In the genomic region with DNA sequence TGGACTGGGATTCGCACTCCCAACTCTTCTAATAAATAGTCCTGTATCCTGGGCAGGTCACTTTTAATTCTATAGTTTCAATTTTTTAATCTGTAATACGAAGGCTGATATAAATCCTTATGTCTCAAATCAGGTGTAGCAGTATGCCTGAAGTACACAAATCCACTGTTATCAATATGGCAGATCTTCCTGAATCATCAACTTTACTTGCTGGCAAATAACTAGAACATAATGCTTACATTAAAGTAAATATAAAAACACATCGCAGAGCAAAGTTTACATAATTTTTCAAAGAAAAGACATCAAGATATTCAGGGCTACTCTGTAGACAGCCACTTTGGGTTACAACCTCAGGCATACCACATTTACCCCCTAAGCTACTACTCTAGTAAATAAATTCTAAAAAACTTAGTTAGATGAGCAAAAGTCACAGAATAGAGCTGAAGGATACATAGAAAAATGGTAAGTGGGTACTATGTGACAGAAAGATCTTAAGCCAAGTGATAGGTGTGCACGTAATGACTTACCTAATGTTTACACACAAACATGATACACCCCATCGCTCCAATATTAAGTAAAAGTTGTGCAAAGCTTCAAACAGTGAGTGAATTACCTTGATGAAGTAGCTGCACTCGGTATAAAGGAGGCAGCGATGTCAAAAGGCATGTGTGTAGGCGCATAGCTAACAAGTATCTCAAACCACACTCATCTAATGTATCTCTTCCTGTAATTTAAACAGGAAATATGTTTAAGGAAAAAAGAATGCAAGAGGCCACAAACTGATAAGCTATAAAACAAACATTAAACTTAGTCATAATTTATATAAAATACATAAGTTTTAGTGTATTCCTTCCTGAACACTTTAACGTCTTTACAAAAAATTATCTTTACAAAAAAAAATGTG, we compare ENCODE assay signal across 24 cellular contexts.
DNase-seq lines count a peak whose midpoint lies in the region; ATAC-seq and TF ChIP-seq lines count a peak whose summit lies in the region.
"Had no signal": no experiment of that assay in that cellular context is flagged by ENCODE, and none has a peak within 500 bp of the region (broad histone marks: within the 10 kb centered on the region; RNA-seq: fewer than 3 reads in every experiment).

No MANE protein-coding gene starts in this region.

- H3K4me3 Mint-ChIP-seq in stimulated activated memory B cell treated with anti-CD40 and anti-IgM and Interleukin-4, amounts not matched to agents 10 μg/mL and 1 μg/mL and 100 μg/mL, for 72 hours: no peak overlapping the region
- H3K4me3 Mint-ChIP-seq: activated B cell treated with CpG ODN at 0.5 μM for 24 hours; activated naive CD8-positive, alpha-beta T cell treated with anti-CD3 and anti-CD28 coated beads, Interleukin-2, amount 10 ng/mL, durations not matched to agents 7 days and 5 days; naive B cell had no signal

- no peak for TF ChIP-seq POLR2A in thyroid gland (IDR thresholded peaks at IDR 0.05)

- no peaks in the 10 kb centered on the region for H3K36me3 Mint-ChIP-seq in stimulated activated memory B cell treated with anti-CD40 and anti-IgM and Interleukin-4, amounts not matched to agents 10 μg/mL and 1 μg/mL and 100 μg/mL, for 72 hours
- H3K36me3 Mint-ChIP-seq: activated naive CD8-positive, alpha-beta T cell treated with anti-CD3 and anti-CD28 coated beads, Interleukin-2, amount 10 ng/mL, durations not matched to agents 7 days and 5 days; naive B cell had no signal

- H3K36me3 ChIP-seq in SK-N-SH (replicated peaks in 1 of 2; ENCODE audit: control insufficient read depth in 1 of 2, insufficient read depth in 2 of 2, low read length in 1 of 2) (peaks cover 4 to 15% of the 10 kb centered on the region in 2 experiments), skeletal muscle satellite cell (ENCODE audit: insufficient read depth, low read length) (no peaks in the 10 kb centered on the region), thyroid gland (no peaks in the 10 kb centered on the region)
- H3K36me3 ChIP-seq: pancreas had no signal

- H3K27me3 Mint-ChIP-seq in stimulated activated memory B cell treated with anti-CD40 and anti-IgM and Interleukin-4, amounts not matched to agents 10 μg/mL and 1 μg/mL and 100 μg/mL, for 72 hours: no peaks in the 10 kb centered on the region
- H3K27me3 Mint-ChIP-seq: activated B cell treated with CpG ODN at 0.5 μM for 24 hours; activated naive CD8-positive, alpha-beta T cell treated with anti-CD3 and anti-CD28 coated beads, Interleukin-2, amount 10 ng/mL, durations not matched to agents 7 days and 5 days; naive B cell had no signal

- intact Hi-C loops in thyroid gland (cut with DNase I): no loop called here

- H3K9me2 ChIP-seq in SK-N-SH: no peaks in the 10 kb centered on the region

- H3K4me3 ChIP-seq in HFF-Myc (replicated peaks; ENCODE audit: low read depth, low read length) (no peak overlapping the region), SK-N-SH (ENCODE audit: low read depth in 2 of 2, low read length in 1 of 2) (no peak overlapping the region), skeletal muscle satellite cell (ENCODE audit: low read length) (no peak overlapping the region), thyroid gland (replicated peaks in 1 of 3) (no peak overlapping the region)
- H3K4me3 ChIP-seq: esophagus squamous epithelium, heart right ventricle, lung, pancreas had no signal

- H3K9me3 Mint-ChIP-seq in stimulated activated memory B cell treated with anti-CD40 and anti-IgM and Interleukin-4, amounts not matched to agents 10 μg/mL and 1 μg/mL and 100 μg/mL, for 72 hours: no peaks in the 10 kb centered on the region
- H3K9me3 Mint-ChIP-seq: activated B cell treated with CpG ODN at 0.5 μM for 24 hours; activated naive CD8-positive, alpha-beta T cell treated with anti-CD3 and anti-CD28 coated beads, Interleukin-2, amount 10 ng/mL, durations not matched to agents 7 days and 5 days; naive B cell had no signal

- no peak overlapping the region for H2AFZ ChIP-seq in SK-N-SH (ENCODE audit: low read depth)

- H3K9me3 ChIP-seq in SK-N-SH (no peaks in the 10 kb centered on the region), skeletal muscle satellite cell (replicated peaks; ENCODE audit: low read length) (no peaks in the 10 kb centered on the region), thyroid gland (no peaks in the 10 kb centered on the region)
- H3K9me3 ChIP-seq: BE2C, esophagus squamous epithelium, heart right ventricle, pancreas had no signal

- H3K4me2 ChIP-seq in SK-N-SH (no peak overlapping the region), skeletal muscle satellite cell (ENCODE audit: low read length) (peak overlapping the region; percentile 51)

- no peak for TF ChIP-seq RAD21 in SK-N-SH (IDR thresholded peaks at IDR 0.05; ENCODE audit: low read length)

- CTCF ChIA-PET in SK-N-SH (lab: Yijun Ruan, JAX): interaction anchor here (1.0 to 1.1 kb wide), 2 partner anchors 9 to 155 kb away, joined by 3 to 4 read pairs; no protein-coding TSS in a partner anchor

- H3K4me1 ChIP-seq in SK-N-SH (ENCODE audit: control insufficient read depth in 1 of 2, insufficient read depth in 2 of 2, low read depth in 1 of 2, low read length in 1 of 2): peaks cover 0 to 10% of the 10 kb centered on the region in 2 experiments; a peak in 1 of 4 replicates
- peaks cover 11% of the 10 kb centered on the region for H3K4me1 ChIP-seq in skeletal muscle satellite cell (ENCODE audit: control insufficient read depth, insufficient read depth, low read length)
- peaks cover 0 to 9% of the 10 kb centered on the region in 2 donors for H3K4me1 ChIP-seq in thyroid gland
- H3K4me1 ChIP-seq: BE2C, esophagus squamous epithelium, heart right ventricle had no signal

- no peak for ATAC-seq in HG03025 (IDR thresholded peaks at IDR 0.05; ENCODE audit: low FRiP score, unreplicated experiment)
- no peak for ATAC-seq in stimulated activated memory B cell treated with anti-CD40 and anti-IgM and Interleukin-4, amounts not matched to agents 10 μg/mL and 1 μg/mL and 100 μg/mL, for 72 hours
- ATAC-seq: HCT116, heart right ventricle, sciatic nerve had no signal

- H3K27me3 ChIP-seq in SK-N-SH (ENCODE audit: insufficient read depth): no peaks in the 10 kb centered on the region
- no peaks in the 10 kb centered on the region for H3K27me3 ChIP-seq in skeletal muscle satellite cell (ENCODE audit: control insufficient read depth, insufficient read depth, low read length)
- no peaks in the 10 kb centered on the region for H3K27me3 ChIP-seq in thyroid gland
- H3K27me3 ChIP-seq: BE2C, esophagus squamous epithelium, heart right ventricle, pancreas had no signal

- peaks cover 14% of the 10 kb centered on the region for H3F3A ChIP-seq in SK-N-SH (replicated peaks; ENCODE audit: insufficient read depth)

- H3K4me1 Mint-ChIP-seq in stimulated activated memory B cell treated with anti-CD40 and anti-IgM and Interleukin-4, amounts not matched to agents 10 μg/mL and 1 μg/mL and 100 μg/mL, for 72 hours: no peaks in the 10 kb centered on the region
- H3K4me1 Mint-ChIP-seq: activated B cell treated with CpG ODN at 0.5 μM for 24 hours, naive B cell had no signal

- peaks cover 6% of the 10 kb centered on the region; the same call in 1 of the 2 replicates for H4K20me1 ChIP-seq in SK-N-SH (ENCODE audit: insufficient read depth)

- no peak overlapping the region for H3K27ac Mint-ChIP-seq in stimulated activated memory B cell treated with anti-CD40 and anti-IgM and Interleukin-4, amounts not matched to agents 10 μg/mL and 1 μg/mL and 100 μg/mL, for 72 hours
- H3K27ac Mint-ChIP-seq: activated B cell treated with CpG ODN at 0.5 μM for 24 hours; activated naive CD8-positive, alpha-beta T cell treated with anti-CD3 and anti-CD28 coated beads, Interleukin-2, amount 10 ng/mL, durations not matched to agents 7 days and 5 days; naive B cell had no signal

- peak; percentile 9 for DNase-seq in HFF-Myc (ENCODE audit: extremely low read depth, low read depth)
- no peak for DNase-seq in SK-N-SH
- DNase-seq in dermis blood vessel endothelial cell: peak; percentile 23
- DNase-seq in thyroid gland: no peak
- DNase-seq: activated B cell treated with CpG ODN at 0.5 μM for 24 hours; activated CD8-positive, alpha-beta memory T cell treated with anti-CD3 and anti-CD28 coated beads for 24 hours; activated naive CD8-positive, alpha-beta T cell treated with anti-CD3 and anti-CD28 coated beads, Interleukin-2, amount 10 ng/mL, durations not matched to agents 7 days and 5 days; BE2C; Calu3; esophagus squamous epithelium; heart right ventricle; MM.1S; naive B cell; NCI-H1694 treated with DMSO at 0.1 percent for 48 hours; NCI-H446; pancreas; stimulated activated CD4-positive, alpha-beta T cell treated with anti-CD3 and anti-CD28 coated beads, Interleukin-1b, Interleukin-23, amount 100 ng/mL, for 48 hours had no signal

- no peak overlapping the region for H3K27ac ChIP-seq in SK-N-SH (ENCODE audit: low read depth in 2 of 2, low read length in 1 of 2)
- no peak overlapping the region for H3K27ac ChIP-seq in thyroid gland
- H3K27ac ChIP-seq: esophagus squamous epithelium, heart right ventricle, RWPE1 had no signal

- WGBS in SK-N-SH (ENCODE audit: low lambda C conversion rate): 65% methylated on average over 9 of the region's 9 CpGs
- WGBS in thyroid gland, 2 donors: 91 to 93% methylated on average over 9 of the region's 9 CpGs

- H3K79me2 ChIP-seq in SK-N-SH (ENCODE audit: insufficient read depth): no peaks in the 10 kb centered on the region

- POLR2A ChIA-PET in SK-N-SH (lab: Yijun Ruan, JAX): no interaction called here

- no peak for TF ChIP-seq CTCF in HFF-Myc (IDR thresholded peaks at IDR 0.05; ENCODE audit: low read depth, low read length, missing control alignments)
- TF ChIP-seq CTCF in SK-N-SH (IDR thresholded peaks at IDR 0.05): no peak
- TF ChIP-seq CTCF in thyroid gland (IDR thresholded peaks at IDR 0.05): no peak

- no peak overlapping the region for H3K9ac ChIP-seq in SK-N-SH
- H3K9ac ChIP-seq in skeletal muscle satellite cell (ENCODE audit: low read depth, low read length): no peak overlapping the region

- TF ChIP-seq EP300 in SK-N-SH (IDR thresholded peaks at IDR 0.05; ENCODE audit: borderline replicate concordance in 1 of 2, low read depth in 1 of 2, low read length in 1 of 2): no peak

TF ChIP-seq in SK-N-SH, 30 proteins besides CTCF, POLR2A, EP300 and RAD21:
- 0 out of 2 replicates have a peak, but pooled peaks have one; percentile 25 for TF ChIP-seq JUND (IDR thresholded peaks at IDR 0.05)
- TF ChIP-seq, protein P1, sequence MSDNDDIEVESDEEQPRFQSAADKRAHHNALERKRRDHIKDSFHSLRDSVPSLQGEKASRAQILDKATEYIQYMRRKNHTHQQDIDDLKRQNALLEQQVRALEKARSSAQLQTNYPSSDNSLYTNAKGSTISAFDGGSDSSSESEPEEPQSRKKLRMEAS (IDR thresholded peaks at IDR 0.05; ENCODE audit: low read depth): no peak
TF ChIP-seq in SK-N-SH: peak in this region for 1.

Comparison
In these comparisons a context has a peak if more than half of its experiments do, and no peak if none do; other contexts are left out.
1. DNase-seq: peak in HFF-Myc (single experiment) and dermis blood vessel endothelial cell (single experiment); none in SK-N-SH (single experiment) and thyroid gland (0 of 2).